ENCODE assay signal across 11 cellular contexts in genomic region chr20:18412202-18412901, GRCh38. TPM values are rescaled to one million over a fixed set of nuclear protein-coding genes. Genes with fewer than 3 reads are reported as not detected.
DNase-seq lines count a peak whose midpoint lies in the region; ATAC-seq, FAIRE-seq and TF ChIP-seq lines count a peak whose summit lies in the region.
"Had no signal": no experiment of that assay in that cellular context is flagged by ENCODE, and none has a peak within 500 bp of the region (broad histone marks: within the 10 kb centered on the region; RNA-seq: fewer than 3 reads in every experiment).

No MANE protein-coding gene starts in this region.

- H3K79me2 ChIP-seq in OCI-LY3 (ENCODE audit: low read length), result peaks cover 7% of the 10 kb centered on the region; the same call in 1 of the 2 replicates

- in situ Hi-C loops in transverse colon (cut with MboI; ENCODE audit: low pct_ligation_motif_present in 1 of 4, low pct_unique_long_range_greater_than_20kb in 1 of 4, low sequenced_read_pairs in 3 of 4), result no loop called here

- no peaks in the 10 kb centered on the region for H3K36me3 ChIP-seq in OCI-LY3 (replicated peaks; ENCODE audit: low read depth, low read length)
- H3K36me3 ChIP-seq in transverse colon, result no peaks in the 10 kb centered on the region

- peak overlapping the region; percentile 89 to 97 (median 94) for H3K27ac Mint-ChIP-seq in naive B cell
- no peak overlapping the region for H3K27ac Mint-ChIP-seq in activated T-helper 17 cell treated with anti-CD3 and anti-CD28 coated beads, Interleukin-2, amount 50 U/mL, for 72 hours
- H3K27ac Mint-ChIP-seq: T-helper 2 cell treated with Interferon-gamma antibody and Interleukin-4, amounts not matched to agents 5 μg/mL and 100 μg/mL, for 36 hours had no signal

- H3K27me3 ChIP-seq in OCI-LY3 (ENCODE audit: low read depth, low read length) (no peaks in the 10 kb centered on the region), transverse colon (no peaks in the 10 kb centered on the region)

- H3K27ac ChIP-seq in OCI-LY3 (ENCODE audit: low read length) (peak overlapping the region; percentile 83), transverse colon (no peak overlapping the region)

- H3K27me3 Mint-ChIP-seq in naive B cell, result no peaks in the 10 kb centered on the region
- H3K27me3 Mint-ChIP-seq in activated T-helper 17 cell treated with anti-CD3 and anti-CD28 coated beads, Interleukin-2, amount 50 U/mL, for 72 hours, result no peaks in the 10 kb centered on the region

- WGBS in transverse colon (ENCODE audit: low coverage in 1 of 2), 2 donors, result 76% methylated on average over 6 of the region's 6 CpGs

- no peak for TF ChIP-seq EP300 in transverse colon (IDR thresholded peaks at IDR 0.05; ENCODE audit: low read depth)

- peak overlapping the region in 5 of 8 donors; percentile 22 to 65 (median 31) for H3K4me3 Mint-ChIP-seq in naive B cell
- no peak overlapping the region for H3K4me3 Mint-ChIP-seq in activated T-helper 17 cell treated with anti-CD3 and anti-CD28 coated beads, Interleukin-2, amount 50 U/mL, for 72 hours
- H3K4me3 Mint-ChIP-seq: T-helper 2 cell treated with Interferon-gamma antibody and Interleukin-4, amounts not matched to agents 5 μg/mL and 100 μg/mL, for 36 hours had no signal

- no peaks in the 10 kb centered on the region for H3K36me3 Mint-ChIP-seq in naive B cell
- H3K36me3 Mint-ChIP-seq in activated T-helper 17 cell treated with anti-CD3 and anti-CD28 coated beads, Interleukin-2, amount 50 U/mL, for 72 hours (ENCODE audit: low read depth), result no peaks in the 10 kb centered on the region

- peak overlapping the region; percentile 96 for H3K4me2 ChIP-seq in OCI-LY3 (ENCODE audit: low read length)

- intact Hi-C loops in transverse colon (cut with DNase I; ENCODE audit: low total_unique reads), result no loop called here

- peak; percentile 33 for ATAC-seq in GM18502 (IDR thresholded peaks at IDR 0.05; ENCODE audit: poor library complexity, unreplicated experiment)
- ATAC-seq in HG02870 (IDR thresholded peaks at IDR 0.05; ENCODE audit: unreplicated experiment), result peak; percentile 44
- peak; percentile 26 to 33 for ATAC-seq in naive B cell (ENCODE audit: low read depth in 2 of 2)
- no peak for ATAC-seq in activated T-helper 17 cell treated with anti-CD3 and anti-CD28 coated beads, Interleukin-2, amount 50 U/mL, for 72 hours (replicated peaks)

- H3K4me1 Mint-ChIP-seq in naive B cell, result peaks cover 8 to 12% (median 9%) of the 10 kb centered on the region in 3 donors
- peaks cover 5% of the 10 kb centered on the region for H3K4me1 Mint-ChIP-seq in activated T-helper 17 cell treated with anti-CD3 and anti-CD28 coated beads, Interleukin-2, amount 50 U/mL, for 72 hours

- no peak for FAIRE-seq in D721Med (lab: Jason Lieb, UNC)
- FAIRE-seq: bronchial epithelial cell had no signal

- H3K9me3 ChIP-seq in OCI-LY3 (ENCODE audit: insufficient read depth, low read length) (no peaks in the 10 kb centered on the region), transverse colon (no peaks in the 10 kb centered on the region)

- peak overlapping the region; percentile 82 for H3K9ac ChIP-seq in OCI-LY3 (ENCODE audit: low read length)

- H2AFZ ChIP-seq in OCI-LY3 (ENCODE audit: low read depth, low read length), result peak overlapping the region; percentile 88

- H3K4me1 ChIP-seq in OCI-LY3 (ENCODE audit: low read length) (peaks cover 30% of the 10 kb centered on the region), transverse colon (peaks cover 0 to 6% (median 0%) of the 10 kb centered on the region in 4 donors)

- H3K9me3 Mint-ChIP-seq in naive B cell, result no peaks in the 10 kb centered on the region
- H3K9me3 Mint-ChIP-seq in activated T-helper 17 cell treated with anti-CD3 and anti-CD28 coated beads, Interleukin-2, amount 50 U/mL, for 72 hours, result no peaks in the 10 kb centered on the region
- H3K9me3 Mint-ChIP-seq: T-helper 2 cell treated with Interferon-gamma antibody and Interleukin-4, amounts not matched to agents 5 μg/mL and 100 μg/mL, for 36 hours had no signal

- H3K4me3 ChIP-seq in OCI-LY3 (ENCODE audit: low read length), result peak overlapping the region; percentile 76
- no peak overlapping the region for H3K4me3 ChIP-seq in transverse colon

- H4K20me1 ChIP-seq in OCI-LY3 (ENCODE audit: insufficient read depth, low read length), result no peaks in the 10 kb centered on the region

- DNase-seq in naive B cell (peak; percentile 14), activated gamma-delta T cell (lab: John Stamatoyannopoulos, UW) (no peak), transverse colon (no peak), D721Med (ENCODE audit: insufficient read length, low spot score) (no peak)
- DNase-seq: left cardiac atrium had no signal

- no peak for TF ChIP-seq POLR2A in transverse colon (IDR thresholded peaks at IDR 0.05)

- no peak for TF ChIP-seq CTCF in OCI-LY3 (IDR thresholded peaks at IDR 0.05; ENCODE audit: low read depth, low read length)
- no peak for TF ChIP-seq CTCF in transverse colon (IDR thresholded peaks at IDR 0.05)
- TF ChIP-seq CTCF in D721Med (IDR thresholded peaks at IDR 0.05; ENCODE audit: insufficient read depth, missing control alignments), result no peak

RNA-seq across cellular contexts. Expression of gene DZANK1, which starts 54.5 kb away (rescaled TPM):
- polyA plus RNA-seq in naive B cell (ENCODE audit: low read depth in 6 of 6), result 1 to 10 TPM in 4 of 6 donors, under 1 TPM in 2; 0.65 to 1.7 (median 1.1) TPM
- 1 to 10 TPM; 1.2 to 3.8 (median 1.8) TPM for total RNA-seq in transverse colon
- 1 to 10 TPM; 2.1 to 3.2 TPM for total RNA-seq in activated T-helper 17 cell treated with anti-CD3 and anti-CD28 coated beads, Interleukin-2, amount 50 U/mL, for 72 hours

RNA-seq across cellular contexts. Expression of gene POLR3F, which starts 54.8 kb away (rescaled TPM):
- polyA plus RNA-seq in naive B cell (ENCODE audit: low read depth in 6 of 6), result 10 to 100 TPM in 2 of 6 donors, 1 to 10 TPM in 4; 6.1 to 15.2 (median 8.5) TPM
- 10 to 100 TPM in 1 of 4 donors, 1 to 10 TPM in 3; 1.9 to 37.2 (median 6.3) TPM for total RNA-seq in transverse colon
- total RNA-seq in activated T-helper 17 cell treated with anti-CD3 and anti-CD28 coated beads, Interleukin-2, amount 50 U/mL, for 72 hours, result 1 to 10 TPM; 5.8 to 9.5 TPM
